19 cellular contexts compared by ENCODE assay signal in genomic region chr9:135344523-135344901, GRCh38.
"Had no signal": no experiment of that assay in that cellular context is flagged by ENCODE, and none has a peak within 500 bp of the region (broad histone marks: within the 10 kb centered on the region; RNA-seq: fewer than 3 reads in every experiment).

No MANE protein-coding gene starts in this region.

- H3K27me3 ChIP-seq: body of pancreas, cardiac muscle cell, uterus had no signal

- H3K9me3 Mint-ChIP-seq: activated CD4-positive, alpha-beta memory T cell treated with anti-CD3 and anti-CD28 coated beads, Interleukin-2, amount 10 ng/mL, durations not matched to agents 7 days and 5 days; activated naive CD8-positive, alpha-beta T cell treated with anti-CD3 and anti-CD28 coated beads, Interleukin-2, amount 50 U/mL, for 24 hours; activated T-helper 1 cell treated with anti-CD3 and anti-CD28 coated beads, Interleukin-12 subunit alpha, Interleukin-12 subunit beta, Interleukin-2, Interleukin-4 antibody, amounts not matched to agents 30 ng/mL and 10 ng/mL and 1 ng/mL, durations not matched to agents 14 hours and 24 hours and 36 hours; dendritic cell treated with granulocyte-macrophage colony-stimulating factor and Interleukin-4, amounts not matched to agents 40 ng/mL and 50 ng/mL, for 4 days; memory B cell; natural killer cell treated with Interleukin-12 subunit alpha and Interleukin-12 subunit beta and Interleukin-15 and Interleukin-18, amount 100 ng/mL, for 72 hours; stimulated activated effector memory CD8-positive, alpha-beta T cell treated with anti-CD3 and anti-CD28 coated beads, Interleukin-12 subunit alpha, Interleukin-12 subunit beta, amount 100 ng/mL, for 72 hours; stimulated activated naive CD8-positive, alpha-beta T cell treated with anti-CD3 and anti-CD28 coated beads, Interleukin-15, amount 100 ng/mL, for 72 hours; T-helper 1 cell treated with Interleukin-12 subunit alpha and Interleukin-12 subunit beta and Interleukin-4 antibody, amounts not matched to agents 30 μg/mL and 1 μg/mL, for 36 hours had no signal

- H3K27ac ChIP-seq: body of pancreas, cardiac muscle cell, right lobe of liver, skin epidermis, suprapubic skin, transverse colon, uterus had no signal

- H3K27me3 Mint-ChIP-seq: activated CD8-positive, alpha-beta memory T cell treated with anti-CD3 and anti-CD28 coated beads, Interleukin-2, amount 10 ng/mL, durations not matched to agents 7 days and 5 days; activated naive CD8-positive, alpha-beta T cell treated with anti-CD3 and anti-CD28 coated beads, Interleukin-2, amount 50 U/mL, for 24 hours had no signal

- H3K4me3 Mint-ChIP-seq: activated CD4-positive, alpha-beta memory T cell treated with anti-CD3 and anti-CD28 coated beads, Interleukin-2, amount 10 ng/mL, durations not matched to agents 7 days and 5 days; activated CD8-positive, alpha-beta memory T cell treated with anti-CD3 and anti-CD28 coated beads, Interleukin-2, amount 10 ng/mL, durations not matched to agents 7 days and 5 days; activated naive CD8-positive, alpha-beta T cell treated with anti-CD3 and anti-CD28 coated beads, Interleukin-2, amount 50 U/mL, for 24 hours; activated T-helper 1 cell treated with anti-CD3 and anti-CD28 coated beads, Interleukin-12 subunit alpha, Interleukin-12 subunit beta, Interleukin-2, Interleukin-4 antibody, amounts not matched to agents 30 ng/mL and 10 ng/mL and 1 ng/mL, durations not matched to agents 14 hours and 24 hours and 36 hours; dendritic cell treated with granulocyte-macrophage colony-stimulating factor and Interleukin-4, amounts not matched to agents 40 ng/mL and 50 ng/mL, for 4 days; memory B cell; natural killer cell treated with Interleukin-12 subunit alpha and Interleukin-12 subunit beta and Interleukin-15 and Interleukin-18, amount 100 ng/mL, for 72 hours; stimulated activated effector memory CD8-positive, alpha-beta T cell treated with anti-CD3 and anti-CD28 coated beads, Interleukin-12 subunit alpha, Interleukin-12 subunit beta, amount 100 ng/mL, for 72 hours; stimulated activated naive CD8-positive, alpha-beta T cell treated with anti-CD3 and anti-CD28 coated beads, Interleukin-15, amount 100 ng/mL, for 72 hours; T-helper 1 cell treated with Interleukin-12 subunit alpha and Interleukin-12 subunit beta and Interleukin-4 antibody, amounts not matched to agents 30 μg/mL and 1 μg/mL, for 36 hours had no signal

- H3K9me3 ChIP-seq: body of pancreas, right lobe of liver, suprapubic skin, transverse colon, uterus had no signal

- H3K27ac Mint-ChIP-seq: activated CD4-positive, alpha-beta memory T cell treated with anti-CD3 and anti-CD28 coated beads, Interleukin-2, amount 10 ng/mL, durations not matched to agents 7 days and 5 days; activated CD8-positive, alpha-beta memory T cell treated with anti-CD3 and anti-CD28 coated beads, Interleukin-2, amount 10 ng/mL, durations not matched to agents 7 days and 5 days; activated naive CD8-positive, alpha-beta T cell treated with anti-CD3 and anti-CD28 coated beads, Interleukin-2, amount 50 U/mL, for 24 hours; activated T-helper 1 cell treated with anti-CD3 and anti-CD28 coated beads, Interleukin-12 subunit alpha, Interleukin-12 subunit beta, Interleukin-2, Interleukin-4 antibody, amounts not matched to agents 30 ng/mL and 10 ng/mL and 1 ng/mL, durations not matched to agents 14 hours and 24 hours and 36 hours; dendritic cell treated with granulocyte-macrophage colony-stimulating factor and Interleukin-4, amounts not matched to agents 40 ng/mL and 50 ng/mL, for 4 days; memory B cell; natural killer cell treated with Interleukin-12 subunit alpha and Interleukin-12 subunit beta and Interleukin-15 and Interleukin-18, amount 100 ng/mL, for 72 hours; stimulated activated effector memory CD8-positive, alpha-beta T cell treated with anti-CD3 and anti-CD28 coated beads, Interleukin-12 subunit alpha, Interleukin-12 subunit beta, amount 100 ng/mL, for 72 hours; stimulated activated naive CD8-positive, alpha-beta T cell treated with anti-CD3 and anti-CD28 coated beads, Interleukin-15, amount 100 ng/mL, for 72 hours; T-helper 1 cell treated with Interleukin-12 subunit alpha and Interleukin-12 subunit beta and Interleukin-4 antibody, amounts not matched to agents 30 μg/mL and 1 μg/mL, for 36 hours had no signal

- H3K36me3 Mint-ChIP-seq: activated CD8-positive, alpha-beta memory T cell treated with anti-CD3 and anti-CD28 coated beads, Interleukin-2, amount 10 ng/mL, durations not matched to agents 7 days and 5 days; memory B cell; natural killer cell treated with Interleukin-12 subunit alpha and Interleukin-12 subunit beta and Interleukin-15 and Interleukin-18, amount 100 ng/mL, for 72 hours; stimulated activated effector memory CD8-positive, alpha-beta T cell treated with anti-CD3 and anti-CD28 coated beads, Interleukin-12 subunit alpha, Interleukin-12 subunit beta, amount 100 ng/mL, for 72 hours had no signal

- H3K36me3 ChIP-seq: cardiac muscle cell, right lobe of liver, suprapubic skin, transverse colon, uterus had no signal

- DNase-seq: activated gamma-delta T cell, T1000 had no signal

- H3K4me1 ChIP-seq: right lobe of liver, suprapubic skin, transverse colon, uterus had no signal

- H3K4me1 Mint-ChIP-seq: activated CD4-positive, alpha-beta memory T cell treated with anti-CD3 and anti-CD28 coated beads, Interleukin-2, amount 10 ng/mL, durations not matched to agents 7 days and 5 days; activated naive CD8-positive, alpha-beta T cell treated with anti-CD3 and anti-CD28 coated beads, Interleukin-2, amount 50 U/mL, for 24 hours; memory B cell; stimulated activated effector memory CD8-positive, alpha-beta T cell treated with anti-CD3 and anti-CD28 coated beads, Interleukin-12 subunit alpha, Interleukin-12 subunit beta, amount 100 ng/mL, for 72 hours; stimulated activated naive CD8-positive, alpha-beta T cell treated with anti-CD3 and anti-CD28 coated beads, Interleukin-15, amount 100 ng/mL, for 72 hours had no signal

- H3K4me3 ChIP-seq: body of pancreas, cardiac muscle cell, right lobe of liver, skin epidermis, suprapubic skin, transverse colon, uterus had no signal
